In genomic region chr6:119128252-119128912, GRCh38 we compare ENCODE assay signal across 26 cellular contexts. TPM values are rescaled to one million over a fixed set of nuclear protein-coding genes. Genes with fewer than 3 reads are reported as not detected.
DNase-seq lines count a peak whose midpoint lies in the region; ATAC-seq, FAIRE-seq and TF ChIP-seq lines count a peak whose summit lies in the region.
"Had no signal": no experiment of that assay in that cellular context is flagged by ENCODE, and none has a peak within 500 bp of the region (broad histone marks: within the 10 kb centered on the region; RNA-seq: fewer than 3 reads in every experiment).

No MANE protein-coding gene starts in this region.

- H3K4me2 ChIP-seq in HCT116 (ENCODE audit: low read length) (no peak overlapping the region), K562 (ENCODE audit: insufficient read depth, low read length) (no peak overlapping the region), hepatocyte (peak overlapping the region; percentile 56)

- H3K9me3 ChIP-seq in HCT116 (ENCODE audit: control insufficient read depth in 1 of 2, insufficient read depth in 1 of 2, low read depth in 1 of 2, low read length in 2 of 2), result no peaks in the 10 kb centered on the region
- no peaks in the 10 kb centered on the region for H3K9me3 ChIP-seq in K562 (replicated peaks; ENCODE audit: control insufficient read depth, insufficient read depth, low read depth, low read length)
- no peaks in the 10 kb centered on the region for H3K9me3 ChIP-seq in hepatocyte (ENCODE audit: low read depth)
- H3K9me3 ChIP-seq: pancreas had no signal

- no peak for TF ChIP-seq RAD21 in HCT116 (IDR thresholded peaks at IDR 0.05; ENCODE audit: low read depth)
- TF ChIP-seq RAD21 in K562 (CRISPR knock-in tag; conservative IDR thresholded peaks at IDR 0.05 in 1 of 2, IDR thresholded peaks at IDR 0.05 in 1 of 2), result no peak

- no peaks in the 10 kb centered on the region for H3K79me2 ChIP-seq in HCT116 (ENCODE audit: insufficient read depth, low read length)
- no peaks in the 10 kb centered on the region for H3K79me2 ChIP-seq in K562 (ENCODE audit: control insufficient read depth, insufficient read depth, low read length)
- no peaks in the 10 kb centered on the region for H3K79me2 ChIP-seq in hepatocyte

- POLR2A ChIA-PET in HCT116 (lab: Charles Lee) (no interaction called here), K562 (lab: Yijun Ruan, JAX) (interaction anchor here (1.3 kb wide), 1 partner anchor 19 kb away, joined by 4 read pairs; no protein-coding TSS in a partner anchor)

- no peaks in the 10 kb centered on the region for H3K9me2 ChIP-seq in HCT116 (ENCODE audit: insufficient read depth)
- H3K9me2 ChIP-seq in hepatocyte (replicated peaks; ENCODE audit: insufficient read depth), result no peaks in the 10 kb centered on the region

- TF ChIP-seq POLR2A in HCT116 (IDR thresholded peaks at IDR 0.05; ENCODE audit: borderline replicate concordance, extremely low read depth, insufficient read depth, insufficient read length) (no peak), K562 (conservative IDR thresholded peaks at IDR 0.05) (no peak)

- no peak for FAIRE-seq in K562 (lab: Jason Lieb, UNC)
- FAIRE-seq: GM18507, pancreas had no signal

- H3K4me3 ChIP-seq in AG10803 (ENCODE audit: low read length) (no peak overlapping the region), HCT116 (replicated peaks in 1 of 2; ENCODE audit: low read depth in 1 of 2, low read length in 2 of 2) (no peak overlapping the region), K562 (no peak overlapping the region), hepatocyte (no peak overlapping the region)
- H3K4me3 ChIP-seq: pancreas had no signal

- H3K36me3 ChIP-seq in HCT116 (ENCODE audit: control insufficient read depth in 1 of 2, insufficient read depth in 2 of 2, low read length in 2 of 2), result no peaks in the 10 kb centered on the region
- no peaks in the 10 kb centered on the region for H3K36me3 ChIP-seq in K562 (ENCODE audit: control insufficient read depth, insufficient read depth, low read length)
- H3K36me3 ChIP-seq in hepatocyte (replicated peaks; ENCODE audit: insufficient read depth, low read depth), result no peaks in the 10 kb centered on the region
- H3K36me3 ChIP-seq: pancreas had no signal

- TF ChIP-seq CTCF in AG10803 (conservative IDR thresholded peaks at IDR 0.05; ENCODE audit: low read length) (no peak), HCT116 (IDR thresholded peaks at IDR 0.05 in 2 of 3, conservative IDR thresholded peaks at IDR 0.05 in 1 of 3; ENCODE audit: borderline replicate concordance in 1 of 3, insufficient read depth in 1 of 3, low read depth in 2 of 3, low read length in 2 of 3) (no peak), K562 (IDR thresholded peaks at IDR 0.05 in 2 of 3, conservative IDR thresholded peaks at IDR 0.05 in 1 of 3; ENCODE audit: insufficient read depth in 2 of 3, low read depth in 1 of 3, low read length in 3 of 3) (no peak), hepatocyte (IDR thresholded peaks at IDR 0.05; ENCODE audit: poor library complexity) (no peak)

- intact Hi-C loops in HCT116 (cut with micrococcal nuclease) (no loop called here), K562 (cut with micrococcal nuclease) (loop anchor here (2.0 kb wide), 1 partner anchor 52 kb away; no protein-coding TSS in a partner anchor)

- DNase-seq in AG10803 (ENCODE audit: low read depth) (peak; percentile 35), HCT116 (ENCODE audit: low read depth, low spot score) (no peak), K562 (ENCODE audit: extremely low read depth in 1 of 4, low spot score in 3 of 4) (no peak), hepatocyte (ENCODE audit: low spot score) (no peak), HK-2 (ENCODE audit: unreplicated experiment) (no peak)
- DNase-seq: activated B cell treated with CpG ODN at 0.5 μM for 24 hours; activated CD8-positive, alpha-beta memory T cell treated with anti-CD3 and anti-CD28 coated beads, Interleukin-2, amount 10 ng/mL, durations not matched to agents 7 days and 5 days; activated T-cell treated with anti-CD3 and anti-CD28 coated beads, Interleukin-2, amount 50 U/mL, for 48 hours; CD4-positive, CD25-positive, alpha-beta regulatory T cell; central memory CD4-positive, alpha-beta T cell; EL; H7; immature natural killer cell; mammary epithelial cell; NCI-H1436; NCI-H226; NCI-H774; pancreas; stimulated activated naive B cell treated with anti-CD40 and anti-IgM and Interleukin-4, amounts not matched to agents 10 μg/mL and 1 μg/mL and 100 μg/mL, for 72 hours; substantia nigra had no signal

- ATAC-seq in HCT116, result no peak
- ATAC-seq in K562, result no peak
- no peak for ATAC-seq in GM19463 (IDR thresholded peaks at IDR 0.05; ENCODE audit: unreplicated experiment)
- no peak for ATAC-seq in HG02763 (IDR thresholded peaks at IDR 0.05; ENCODE audit: unreplicated experiment)
- no peak for ATAC-seq in GM21390 (IDR thresholded peaks at IDR 0.05; ENCODE audit: unreplicated experiment)

- no TSS peak for BruUV-seq in HCT116 (replicated peaks; lab: Mats Ljungman, UMichigan)
- BruUV-seq in K562 (replicated peaks; lab: Mats Ljungman, UMichigan), result no TSS peak

- RAD21 ChIA-PET in HCT116 (lab: Charles Lee; ENCODE audit: low non-redundant PET in 1 of 2, low total read pairs in 2 of 2, uncharacterized antibody in 2 of 2, unreplicated experiment in 2 of 2), result interaction anchor here in 1 of 2 experiments (1.1 to 1.5 kb wide), 2 partner anchors 19 to 20 kb away, joined by 3 to 4 read pairs; no protein-coding TSS in a partner anchor

- H3K9ac ChIP-seq in HCT116 (ENCODE audit: low read length) (no peak overlapping the region), K562 (ENCODE audit: insufficient read depth in 1 of 2, low read depth in 2 of 2, low read length in 2 of 2) (no peak overlapping the region)

- H3K9me1 ChIP-seq in K562 (ENCODE audit: control insufficient read depth, insufficient read depth, low read length), result no peaks in the 10 kb centered on the region

- H4K20me1 ChIP-seq in HCT116 (ENCODE audit: insufficient read depth), result no peaks in the 10 kb centered on the region
- H4K20me1 ChIP-seq in K562 (replicated peaks; ENCODE audit: control insufficient read depth, insufficient read depth, low read length), result no peaks in the 10 kb centered on the region
- H4K20me1 ChIP-seq in hepatocyte (ENCODE audit: insufficient read depth, poor library complexity, severe bottlenecking), result no peaks in the 10 kb centered on the region

- H3K27ac ChIP-seq in HCT116 (ENCODE audit: low read depth, low read length), result no peak overlapping the region
- no peak overlapping the region for H3K27ac ChIP-seq in K562 (ENCODE audit: extremely low read depth, low read depth, low read length)
- H3K27ac ChIP-seq in hepatocyte, result no peak overlapping the region
- H3K27ac ChIP-seq: RWPE1 had no signal

- WGBS in K562 (ENCODE audit: insufficient coverage, low coverage, missing lambda C conversion rate), result 16% methylated on average over 2 of the region's 2 CpGs
- 57% methylated on average over 2 of the region's 2 CpGs for WGBS in hepatocyte (ENCODE audit: low lambda C conversion rate, missing lambda C conversion rate)

- CTCF ChIA-PET in HCT116 (lab: Charles Lee), result interaction anchor here (1.3 to 2.1 kb wide), 4 partner anchors 18 to 599 kb away, joined by 4 to 9 read pairs (median 8); no protein-coding TSS in a partner anchor
- CTCF ChIA-PET in K562 (lab: Yijun Ruan, JAX; ENCODE audit: low intra/inter-chr PET ratio), result no interaction called here

- in situ Hi-C loops in K562 (cut with MboI), result loop anchor here (5.0 kb wide), 1 partner anchor 219 kb away; the partner anchor contains the start of gene MAN1A1

- no peak for TF ChIP-seq EP300 in K562 (IDR thresholded peaks at IDR 0.05; ENCODE audit: low read length)

- H3K4me1 ChIP-seq in HCT116 (ENCODE audit: control insufficient read depth in 1 of 2, insufficient read depth in 2 of 2, low read length in 2 of 2) (peaks cover 42 to 67% of the 10 kb centered on the region in 2 experiments), K562 (replicated peaks in 1 of 2; ENCODE audit: control insufficient read depth in 2 of 2, insufficient read depth in 2 of 2, low read length in 2 of 2) (peaks cover 0 to 20% of the 10 kb centered on the region in 2 experiments; a peak in 3 of 5 replicates), hepatocyte (ENCODE audit: insufficient read depth) (peaks cover 18% of the 10 kb centered on the region)

- H2AFZ ChIP-seq in HCT116 (ENCODE audit: low read depth, low read length, poor library complexity, severe bottlenecking), result peak overlapping the region; percentile 13
- H2AFZ ChIP-seq in K562 (ENCODE audit: low read depth, low read length), result peak overlapping the region; percentile 63
- no peak overlapping the region for H2AFZ ChIP-seq in hepatocyte

- no peaks in the 10 kb centered on the region for H3K27me3 ChIP-seq in HCT116 (ENCODE audit: insufficient read depth, low read length)
- no peaks in the 10 kb centered on the region for H3K27me3 ChIP-seq in K562 (ENCODE audit: control insufficient read depth in 2 of 2, insufficient read depth in 2 of 2, low read length in 2 of 2)
- H3K27me3 ChIP-seq in hepatocyte, result no peaks in the 10 kb centered on the region
- H3K27me3 ChIP-seq: pancreas had no signal

TF ChIP-seq in K562, 482 proteins besides CTCF, POLR2A, EP300 and RAD21:
- TF ChIP-seq STAT5B (CRISPR knock-in tag; IDR thresholded peaks at IDR 0.05) (no peak), CBFA2T3 (IDR thresholded peaks at IDR 0.05) (peak; percentile 44), DPF2 (IDR thresholded peaks at IDR 0.05) (0 out of 2 replicates have a peak, but pooled peaks have one; percentile 21), PHTF2 (CRISPR knock-in tag; IDR thresholded peaks at IDR 0.05) (no peak)

RNA-seq across cellular contexts. Expression of gene FAM184A, which starts 49.9 kb away (rescaled TPM):
- total RNA-seq in HCT116 (2021; ENCODE audit: unreplicated experiment), result 2.4 TPM
- 0.19 and 0.56 TPM in 2 replicates for polyA plus RNA-seq in HCT116 (2012)
- total RNA-seq in K562 (2011; cell fraction: chromatin; rRNA removed; ENCODE audit: low replicate concordance), result 4.1 and 23.9 TPM in 2 replicates
- 2.7 and 4.9 TPM in 2 replicates for total RNA-seq in K562 (2011; cell fraction: nucleolus; rRNA removed)
- total RNA-seq in K562 (2011; cell fraction: nucleoplasm; rRNA removed), result 8.4 and 13.0 TPM in 2 replicates
- total RNA-seq in K562 (2014; rRNA removed), result 7.8 and 8.4 TPM in 2 replicates
- 16.8 and 18.7 TPM in 2 replicates for total RNA-seq in K562 (2014; rRNA removed; fragmentation: Illumina TruSeq; extraction: Trizol)
- 15.1 and 15.7 TPM in 2 replicates for total RNA-seq in K562 (2015; rRNA removed; fragmentation: Illumina TruSeq; extraction: Trizol)
- 9.5 and 13.6 TPM in 2 replicates for total RNA-seq in K562 (2021)
- polyA plus RNA-seq in K562 (2011; rRNA removed), result 10.7 and 13.1 TPM in 2 replicates
- 1.9 and 4.1 TPM in 2 replicates for polyA plus RNA-seq in K562 (2011; cell fraction: cytosol; rRNA removed)
- polyA plus RNA-seq in K562 (2011; cell fraction: nucleus; rRNA removed), result 13.8 and 14.7 TPM in 2 replicates
- 6.3 and 8.8 TPM in 2 replicates for polyA plus RNA-seq in K562 (2012)
- polyA plus RNA-seq in K562 (2014; fragmentation: Illumina TruSeq; extraction: Trizol), result 11.2 and 15.1 TPM in 2 replicates
- 1 to 10 TPM; 6.4 to 9.3 TPM for polyA plus RNA-seq in K562 (2014; fragmentation: Nextera tagmentation; extraction: Ambion mirVana)
- 9.9 and 10.1 TPM in 2 replicates for polyA plus RNA-seq in K562 (2014; rRNA removed)
- polyA minus RNA-seq in K562 (2011; rRNA and poly(A)+ RNA removed), result 10.7 and 12.1 TPM in 2 replicates
- polyA minus RNA-seq in K562 (2011; cell fraction: cytosol; rRNA and poly(A)+ RNA removed), result 3.3 and 6.6 TPM in 2 replicates
- 13.3 and 16.1 TPM in 2 replicates for polyA minus RNA-seq in K562 (2011; cell fraction: nucleus; rRNA and poly(A)+ RNA removed)
- total RNA-seq in hepatocyte, result 7.4 and 14.1 TPM in 2 replicates
- 4.8 and 5.6 TPM in 2 replicates for polyA plus RNA-seq in hepatocyte
- total RNA-seq: OCI-LY7 had no signal
